Comparison of ENCODE assay signal across 31 cellular contexts in genomic region chr2:196657332-196657731, GRCh38.
"Had no signal": no experiment of that assay in that cellular context is flagged by ENCODE, and none has a peak within 500 bp of the region (broad histone marks: within the 10 kb centered on the region; RNA-seq: fewer than 3 reads in every experiment).

No MANE protein-coding gene starts in this region.

- FAIRE-seq: endometrium, endothelial cell of umbilical vein had no signal

- H3K27me3 ChIP-seq: ascending aorta, breast epithelium, cardiac muscle cell, colonic mucosa, esophagus squamous epithelium, gastroesophageal sphincter, heart right ventricle had no signal

- H3K27ac ChIP-seq: ascending aorta, breast epithelium, cardiac muscle cell, colonic mucosa, epithelial cell of prostate, esophagus squamous epithelium, gastroesophageal sphincter, heart right ventricle, VCaP had no signal

- H3K4me3 ChIP-seq: ascending aorta, breast epithelium, cardiac muscle cell, colonic mucosa, esophagus squamous epithelium, gastroesophageal sphincter, heart right ventricle had no signal

- H3K9me3 ChIP-seq: colonic mucosa had no signal

- ATAC-seq: activated naive CD4-positive, alpha-beta T cell treated with anti-CD3 and anti-CD28 coated beads, Interleukin-2, amount 50 U/mL, for 72 hours; activated T-cell treated with anti-CD3 and anti-CD28 coated beads, Interleukin-2, amount 50 U/mL, for 72 hours; gastroesophageal sphincter; WTC11 had no signal

- DNase-seq: activated CD4-positive, alpha-beta memory T cell treated with anti-CD3 and anti-CD28 coated beads, Interleukin-2, amount 10 ng/mL, durations not matched to agents 7 days and 5 days; activated CD4-positive, alpha-beta T cell treated with anti-CD3 and anti-CD28 coated beads for 1 hour; activated CD4-positive, alpha-beta T cell treated with anti-CD3 and anti-CD28 coated beads for 4 hours; activated CD4-positive, alpha-beta T cell treated with anti-CD3 and anti-CD28 coated beads, Interleukin-2, amount 10 ng/mL, durations not matched to agents 7 days and 5 days; activated CD4-positive, alpha-beta T cell treated with anti-CD3 and anti-CD28 coated beads, Interleukin-2, amount 50 U/mL, for 4 hours; activated CD8-positive, alpha-beta memory T cell treated with anti-CD3 and anti-CD28 coated beads, Interleukin-2, amount 50 U/mL, for 48 hours; activated gamma-delta T cell; activated naive CD4-positive, alpha-beta T cell; activated naive CD4-positive, alpha-beta T cell treated with anti-CD3 and anti-CD28 coated beads, Interleukin-2, amount 10 ng/mL, durations not matched to agents 7 days and 5 days; activated naive CD8-positive, alpha-beta T cell treated with anti-CD3 and anti-CD28 coated beads, Interleukin-2, amount 10 ng/mL, durations not matched to agents 7 days and 5 days; activated T-cell treated with anti-CD3 and anti-CD28 coated beads for 4 hours; activated T-cell treated with anti-CD3 and anti-CD28 coated beads, Interleukin-2, amount 50 U/mL, for 24 hours; activated T-cell treated with anti-CD3 and anti-CD28 coated beads, Interleukin-2, amount 50 U/mL, for 72 hours; central memory CD4-positive, alpha-beta T cell; cerebellar nuclear complex; colonic mucosa; effector CD8-positive, alpha-beta T cell; esophagus squamous epithelium; foreskin melanocyte; heart right ventricle; T-helper 2 cell had no signal

- H3K4me1 ChIP-seq: ascending aorta, breast epithelium, colonic mucosa, esophagus squamous epithelium, gastroesophageal sphincter, heart right ventricle had no signal

- H3K36me3 ChIP-seq: ascending aorta, breast epithelium, cardiac muscle cell, colonic mucosa, esophagus squamous epithelium, gastroesophageal sphincter, heart right ventricle had no signal
